1 cellular context compared by ENCODE assay signal in the genomic region with DNA sequence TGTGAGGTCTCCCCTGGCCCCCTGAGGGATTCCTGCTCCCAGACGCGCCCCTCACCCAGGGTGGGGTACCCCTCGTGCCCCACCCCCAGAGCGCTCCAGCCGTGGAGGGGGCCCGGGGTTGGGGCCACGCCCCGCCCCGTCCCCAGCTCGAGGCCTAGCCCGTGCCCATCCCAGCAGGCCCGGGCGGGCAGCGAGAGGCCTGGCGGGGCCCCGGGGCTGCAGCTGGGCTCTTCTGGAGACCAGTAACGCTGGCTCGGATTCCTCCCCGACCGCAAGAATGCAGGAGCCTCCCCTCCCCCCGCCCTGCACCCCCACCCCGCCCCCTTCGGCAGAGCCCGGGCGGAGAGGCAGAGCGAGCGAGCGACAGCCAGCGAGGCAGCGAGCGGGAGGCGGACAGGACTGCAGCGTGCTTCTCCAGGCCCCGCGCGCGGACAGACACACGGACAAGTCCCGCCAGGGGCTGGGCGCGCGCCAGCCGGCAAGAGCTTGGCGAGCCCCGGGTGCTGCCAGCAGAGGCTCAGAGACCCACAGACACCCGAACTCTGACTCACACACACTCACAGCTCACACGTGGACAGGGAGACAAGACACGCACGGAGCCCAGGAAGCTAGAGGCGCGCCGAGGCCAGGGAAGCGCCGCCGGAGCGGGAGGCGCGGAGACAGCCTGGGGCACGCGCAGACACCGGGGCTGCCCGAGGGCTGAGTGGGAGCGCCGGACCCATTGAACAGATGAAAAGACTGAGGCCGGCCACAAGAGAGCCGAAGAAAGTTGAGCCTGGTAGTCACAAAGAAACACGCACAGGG.
TF ChIP-seq lines count a peak whose summit lies in the region.

No MANE protein-coding gene starts in this region.

TF ChIP-seq in K562, 482 proteins besides CTCF, POLR2A, EP300 and RAD21 (continued from another document and continues in another):
- TF ChIP-seq NFIX (CRISPR knock-in tag; IDR thresholded peaks at IDR 0.05; ENCODE audit: low read depth) (no peak), NFIC (IDR thresholded peaks at IDR 0.05) (0 out of 2 replicates have a peak, but pooled peaks have one; percentile 17), ZNF3 (CRISPR knock-in tag; IDR thresholded peaks at IDR 0.05) (no peak), ZNF431 (CRISPR knock-in tag; IDR thresholded peaks at IDR 0.05) (0 out of 2 replicates have a peak, but pooled peaks have one; percentile 31), KAT8 (IDR thresholded peaks at IDR 0.05; ENCODE audit: low read depth) (no peak), GABPB1 (CRISPR knock-in tag; IDR thresholded peaks at IDR 0.05) (peak; percentile 45; the same call in 1 of the 2 replicates), BCOR (IDR thresholded peaks at IDR 0.05) (peak; percentile 99), ZNF717 (CRISPR knock-in tag; IDR thresholded peaks at IDR 0.05) (no peak), ZNF780A (CRISPR knock-in tag; IDR thresholded peaks at IDR 0.05) (no peak), TEAD4 (IDR thresholded peaks at IDR 0.05; ENCODE audit: low read length) (peak; percentile 17; the same call in 1 of the 2 replicates), TEAD4 (CRISPR knock-in tag; IDR thresholded peaks at IDR 0.05; ENCODE audit: borderline replicate concordance) (no peak), KAT2B (IDR thresholded peaks at IDR 0.05; ENCODE audit: low read depth, low read length) (no peak), MEIS2 (IDR thresholded peaks at IDR 0.05; ENCODE audit: partially characterized antibody) (no peak), ZNF57 (CRISPR knock-in tag; IDR thresholded peaks at IDR 0.05) (no peak), ZBTB1 (CRISPR knock-in tag; IDR thresholded peaks at IDR 0.05; ENCODE audit: borderline replicate concordance, low read depth) (0 out of 2 replicates have a peak, but pooled peaks have one; percentile 55), ZNF212 (CRISPR knock-in tag; IDR thresholded peaks at IDR 0.05) (no peak), TRIM28 (IDR thresholded peaks at IDR 0.05) (no peak; the same call in 1 of the 2 replicates), ZNF561 (CRISPR knock-in tag; conservative IDR thresholded peaks at IDR 0.05) (no peak), NUFIP1 (IDR thresholded peaks at IDR 0.05; ENCODE audit: partially characterized antibody) (no peak), HMG20B (CRISPR knock-in tag; IDR thresholded peaks at IDR 0.05) (no peak), CXXC5 (CRISPR knock-in tag; IDR thresholded peaks at IDR 0.05) (no peak; the same call in none of the 2 replicates), ZNF583 (CRISPR knock-in tag; IDR thresholded peaks at IDR 0.05) (no peak), STAT5A (IDR thresholded peaks at IDR 0.05; ENCODE audit: borderline replicate concordance, low read length) (no peak), PCBP1 (IDR thresholded peaks at IDR 0.05; ENCODE audit: low read depth, low read length, poor library complexity, severe bottlenecking) (peak; percentile 67), CHD1 (IDR thresholded peaks at IDR 0.05; ENCODE audit: low read length) (no peak), NBN (IDR thresholded peaks at IDR 0.05; ENCODE audit: low read depth) (peak; percentile 36; the same call in 1 of the 2 replicates), PHF8 (IDR thresholded peaks at IDR 0.05; ENCODE audit: borderline replicate concordance, low read length) (peak; percentile 44; the same call in 1 of the 2 replicates), ZNF445 (CRISPR knock-in tag; IDR thresholded peaks at IDR 0.05; ENCODE audit: low read depth) (no peak)
- TF ChIP-seq, protein P1, sequence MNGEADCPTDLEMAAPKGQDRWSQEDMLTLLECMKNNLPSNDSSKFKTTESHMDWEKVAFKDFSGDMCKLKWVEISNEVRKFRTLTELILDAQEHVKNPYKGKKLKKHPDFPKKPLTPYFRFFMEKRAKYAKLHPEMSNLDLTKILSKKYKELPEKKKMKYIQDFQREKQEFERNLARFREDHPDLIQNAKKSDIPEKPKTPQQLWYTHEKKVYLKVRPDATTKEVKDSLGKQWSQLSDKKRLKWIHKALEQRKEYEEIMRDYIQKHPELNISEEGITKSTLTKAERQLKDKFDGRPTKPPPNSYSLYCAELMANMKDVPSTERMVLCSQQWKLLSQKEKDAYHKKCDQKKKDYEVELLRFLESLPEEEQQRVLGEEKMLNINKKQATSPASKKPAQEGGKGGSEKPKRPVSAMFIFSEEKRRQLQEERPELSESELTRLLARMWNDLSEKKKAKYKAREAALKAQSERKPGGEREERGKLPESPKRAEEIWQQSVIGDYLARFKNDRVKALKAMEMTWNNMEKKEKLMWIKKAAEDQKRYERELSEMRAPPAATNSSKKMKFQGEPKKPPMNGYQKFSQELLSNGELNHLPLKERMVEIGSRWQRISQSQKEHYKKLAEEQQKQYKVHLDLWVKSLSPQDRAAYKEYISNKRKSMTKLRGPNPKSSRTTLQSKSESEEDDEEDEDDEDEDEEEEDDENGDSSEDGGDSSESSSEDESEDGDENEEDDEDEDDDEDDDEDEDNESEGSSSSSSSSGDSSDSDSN (IDR thresholded peaks at IDR 0.05; ENCODE audit: borderline replicate concordance in 1 of 2, low read depth in 2 of 2, low read length in 2 of 2): 0 out of 4 replicates have a peak, but pooled peaks of 1 of the 2 experiments have one; percentile 19
- TF ChIP-seq, protein P2, sequence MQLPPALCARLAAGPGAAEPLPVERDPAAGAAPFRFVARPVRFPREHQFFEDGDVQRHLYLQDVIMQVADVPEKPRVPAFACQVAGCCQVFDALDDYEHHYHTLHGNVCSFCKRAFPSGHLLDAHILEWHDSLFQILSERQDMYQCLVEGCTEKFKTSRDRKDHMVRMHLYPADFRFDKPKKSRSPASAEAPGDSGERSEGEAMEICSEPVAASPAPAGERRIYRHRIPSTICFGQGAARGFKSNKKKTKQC (CRISPR knock-in tag; IDR thresholded peaks at IDR 0.05): 0 out of 2 replicates have a peak, but pooled peaks have one; percentile 33
- TF ChIP-seq, protein P3, sequence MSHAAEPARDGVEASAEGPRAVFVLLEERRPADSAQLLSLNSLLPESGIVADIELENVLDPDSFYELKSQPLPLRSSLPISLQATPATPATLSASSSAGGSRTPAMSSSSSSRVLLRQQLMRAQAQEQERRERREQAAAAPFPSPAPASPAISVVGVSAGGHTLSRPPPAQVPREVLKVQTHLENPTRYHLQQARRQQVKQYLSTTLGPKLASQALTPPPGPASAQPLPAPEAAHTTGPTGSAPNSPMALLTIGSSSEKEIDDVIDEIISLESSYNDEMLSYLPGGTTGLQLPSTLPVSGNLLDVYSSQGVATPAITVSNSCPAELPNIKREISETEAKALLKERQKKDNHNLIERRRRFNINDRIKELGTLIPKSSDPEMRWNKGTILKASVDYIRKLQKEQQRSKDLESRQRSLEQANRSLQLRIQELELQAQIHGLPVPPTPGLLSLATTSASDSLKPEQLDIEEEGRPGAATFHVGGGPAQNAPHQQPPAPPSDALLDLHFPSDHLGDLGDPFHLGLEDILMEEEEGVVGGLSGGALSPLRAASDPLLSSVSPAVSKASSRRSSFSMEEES (CRISPR knock-in tag; IDR thresholded peaks at IDR 0.05): no peak
- TF ChIP-seq, protein P4, sequence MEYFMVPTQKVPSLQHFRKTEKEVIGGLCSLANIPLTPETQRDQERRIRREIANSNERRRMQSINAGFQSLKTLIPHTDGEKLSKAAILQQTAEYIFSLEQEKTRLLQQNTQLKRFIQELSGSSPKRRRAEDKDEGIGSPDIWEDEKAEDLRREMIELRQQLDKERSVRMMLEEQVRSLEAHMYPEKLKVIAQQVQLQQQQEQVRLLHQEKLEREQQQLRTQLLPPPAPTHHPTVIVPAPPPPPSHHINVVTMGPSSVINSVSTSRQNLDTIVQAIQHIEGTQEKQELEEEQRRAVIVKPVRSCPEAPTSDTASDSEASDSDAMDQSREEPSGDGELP (CRISPR knock-in tag; IDR thresholded peaks at IDR 0.05; ENCODE audit: borderline replicate concordance): peak; percentile 52; the same call in 1 of the 2 replicates
- TF ChIP-seq, protein P5, sequence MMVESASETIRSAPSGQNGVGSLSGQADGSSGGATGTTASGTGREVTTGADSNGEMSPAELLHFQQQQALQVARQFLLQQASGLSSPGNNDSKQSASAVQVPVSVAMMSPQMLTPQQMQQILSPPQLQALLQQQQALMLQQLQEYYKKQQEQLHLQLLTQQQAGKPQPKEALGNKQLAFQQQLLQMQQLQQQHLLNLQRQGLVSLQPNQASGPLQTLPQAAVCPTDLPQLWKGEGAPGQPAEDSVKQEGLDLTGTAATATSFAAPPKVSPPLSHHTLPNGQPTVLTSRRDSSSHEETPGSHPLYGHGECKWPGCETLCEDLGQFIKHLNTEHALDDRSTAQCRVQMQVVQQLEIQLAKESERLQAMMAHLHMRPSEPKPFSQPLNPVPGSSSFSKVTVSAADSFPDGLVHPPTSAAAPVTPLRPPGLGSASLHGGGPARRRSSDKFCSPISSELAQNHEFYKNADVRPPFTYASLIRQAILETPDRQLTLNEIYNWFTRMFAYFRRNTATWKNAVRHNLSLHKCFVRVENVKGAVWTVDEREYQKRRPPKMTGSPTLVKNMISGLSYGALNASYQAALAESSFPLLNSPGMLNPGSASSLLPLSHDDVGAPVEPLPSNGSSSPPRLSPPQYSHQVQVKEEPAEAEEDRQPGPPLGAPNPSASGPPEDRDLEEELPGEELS (CRISPR knock-in tag; IDR thresholded peaks at IDR 0.05; ENCODE audit: borderline replicate concordance): no peak
- TF ChIP-seq, protein P6, sequence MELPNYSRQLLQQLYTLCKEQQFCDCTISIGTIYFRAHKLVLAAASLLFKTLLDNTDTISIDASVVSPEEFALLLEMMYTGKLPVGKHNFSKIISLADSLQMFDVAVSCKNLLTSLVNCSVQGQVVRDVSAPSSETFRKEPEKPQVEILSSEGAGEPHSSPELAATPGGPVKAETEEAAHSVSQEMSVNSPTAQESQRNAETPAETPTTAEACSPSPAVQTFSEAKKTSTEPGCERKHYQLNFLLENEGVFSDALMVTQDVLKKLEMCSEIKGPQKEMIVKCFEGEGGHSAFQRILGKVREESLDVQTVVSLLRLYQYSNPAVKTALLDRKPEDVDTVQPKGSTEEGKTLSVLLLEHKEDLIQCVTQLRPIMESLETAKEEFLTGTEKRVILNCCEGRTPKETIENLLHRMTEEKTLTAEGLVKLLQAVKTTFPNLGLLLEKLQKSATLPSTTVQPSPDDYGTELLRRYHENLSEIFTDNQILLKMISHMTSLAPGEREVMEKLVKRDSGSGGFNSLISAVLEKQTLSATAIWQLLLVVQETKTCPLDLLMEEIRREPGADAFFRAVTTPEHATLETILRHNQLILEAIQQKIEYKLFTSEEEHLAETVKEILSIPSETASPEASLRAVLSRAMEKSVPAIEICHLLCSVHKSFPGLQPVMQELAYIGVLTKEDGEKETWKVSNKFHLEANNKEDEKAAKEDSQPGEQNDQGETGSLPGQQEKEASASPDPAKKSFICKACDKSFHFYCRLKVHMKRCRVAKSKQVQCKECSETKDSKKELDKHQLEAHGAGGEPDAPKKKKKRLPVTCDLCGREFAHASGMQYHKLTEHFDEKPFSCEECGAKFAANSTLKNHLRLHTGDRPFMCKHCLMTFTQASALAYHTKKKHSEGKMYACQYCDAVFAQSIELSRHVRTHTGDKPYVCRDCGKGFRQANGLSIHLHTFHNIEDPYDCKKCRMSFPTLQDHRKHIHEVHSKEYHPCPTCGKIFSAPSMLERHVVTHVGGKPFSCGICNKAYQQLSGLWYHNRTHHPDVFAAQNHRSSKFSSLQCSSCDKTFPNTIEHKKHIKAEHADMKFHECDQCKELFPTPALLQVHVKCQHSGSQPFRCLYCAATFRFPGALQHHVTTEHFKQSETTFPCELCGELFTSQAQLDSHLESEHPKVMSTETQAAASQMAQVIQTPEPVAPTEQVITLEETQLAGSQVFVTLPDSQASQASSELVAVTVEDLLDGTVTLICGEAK (IDR thresholded peaks at IDR 0.05): no peak
- TF ChIP-seq, protein P6 (CRISPR knock-in tag; IDR thresholded peaks at IDR 0.05): no peak
- TF ChIP-seq, protein P7, sequence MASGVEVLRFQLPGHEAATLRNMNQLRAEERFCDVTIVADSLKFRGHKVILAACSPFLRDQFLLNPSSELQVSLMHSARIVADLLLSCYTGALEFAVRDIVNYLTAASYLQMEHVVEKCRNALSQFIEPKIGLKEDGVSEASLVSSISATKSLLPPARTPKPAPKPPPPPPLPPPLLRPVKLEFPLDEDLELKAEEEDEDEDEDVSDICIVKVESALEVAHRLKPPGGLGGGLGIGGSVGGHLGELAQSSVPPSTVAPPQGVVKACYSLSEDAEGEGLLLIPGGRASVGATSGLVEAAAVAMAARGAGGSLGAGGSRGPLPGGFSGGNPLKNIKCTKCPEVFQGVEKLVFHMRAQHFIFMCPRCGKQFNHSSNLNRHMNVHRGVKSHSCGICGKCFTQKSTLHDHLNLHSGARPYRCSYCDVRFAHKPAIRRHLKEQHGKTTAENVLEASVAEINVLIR (CRISPR knock-in tag; IDR thresholded peaks at IDR 0.05): no peak
- TF ChIP-seq, protein P8, sequence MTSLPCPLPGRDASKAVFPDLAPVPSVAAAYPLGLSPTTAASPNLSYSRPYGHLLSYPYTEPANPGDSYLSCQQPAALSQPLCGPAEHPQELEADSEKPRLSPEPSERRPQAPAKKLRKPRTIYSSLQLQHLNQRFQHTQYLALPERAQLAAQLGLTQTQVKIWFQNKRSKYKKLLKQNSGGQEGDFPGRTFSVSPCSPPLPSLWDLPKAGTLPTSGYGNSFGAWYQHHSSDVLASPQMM (CRISPR knock-in tag; IDR thresholded peaks at IDR 0.05): no peak
- TF ChIP-seq, protein P9, sequence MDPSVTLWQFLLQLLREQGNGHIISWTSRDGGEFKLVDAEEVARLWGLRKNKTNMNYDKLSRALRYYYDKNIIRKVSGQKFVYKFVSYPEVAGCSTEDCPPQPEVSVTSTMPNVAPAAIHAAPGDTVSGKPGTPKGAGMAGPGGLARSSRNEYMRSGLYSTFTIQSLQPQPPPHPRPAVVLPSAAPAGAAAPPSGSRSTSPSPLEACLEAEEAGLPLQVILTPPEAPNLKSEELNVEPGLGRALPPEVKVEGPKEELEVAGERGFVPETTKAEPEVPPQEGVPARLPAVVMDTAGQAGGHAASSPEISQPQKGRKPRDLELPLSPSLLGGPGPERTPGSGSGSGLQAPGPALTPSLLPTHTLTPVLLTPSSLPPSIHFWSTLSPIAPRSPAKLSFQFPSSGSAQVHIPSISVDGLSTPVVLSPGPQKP (CRISPR knock-in tag; IDR thresholded peaks at IDR 0.05): no peak
